ENCODE assay signal across 2 cellular contexts in genomic region chr17:39714234-39714633, GRCh38.
TF ChIP-seq lines count a peak whose summit lies in the region.

No MANE protein-coding gene starts in this region.

TF ChIP-seq in HepG2, 621 proteins besides CTCF, POLR2A, EP300 and RAD21:
- peak; percentile 86 for TF ChIP-seq ZNF629 (CRISPR knock-in tag; conservative IDR thresholded peaks at IDR 0.05)
- TF ChIP-seq, protein P1, sequence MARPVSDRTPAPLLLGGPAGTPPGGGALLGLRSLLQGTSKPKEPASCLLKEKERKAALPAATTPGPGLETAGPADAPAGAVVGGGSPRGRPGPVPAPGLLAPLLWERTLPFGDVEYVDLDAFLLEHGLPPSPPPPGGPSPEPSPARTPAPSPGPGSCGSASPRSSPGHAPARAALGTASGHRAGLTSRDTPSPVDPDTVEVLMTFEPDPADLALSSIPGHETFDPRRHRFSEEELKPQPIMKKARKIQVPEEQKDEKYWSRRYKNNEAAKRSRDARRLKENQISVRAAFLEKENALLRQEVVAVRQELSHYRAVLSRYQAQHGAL (CRISPR knock-in tag; IDR thresholded peaks at IDR 0.05; ENCODE audit: not compliant biosample characterization) = no peak
- TF ChIP-seq CC2D1A (CRISPR knock-in tag; IDR thresholded peaks at IDR 0.05) = no peak
- no peak for TF ChIP-seq ZNF569 (CRISPR knock-in tag; IDR thresholded peaks at IDR 0.05; ENCODE audit: borderline replicate concordance)
- TF ChIP-seq, protein P2, sequence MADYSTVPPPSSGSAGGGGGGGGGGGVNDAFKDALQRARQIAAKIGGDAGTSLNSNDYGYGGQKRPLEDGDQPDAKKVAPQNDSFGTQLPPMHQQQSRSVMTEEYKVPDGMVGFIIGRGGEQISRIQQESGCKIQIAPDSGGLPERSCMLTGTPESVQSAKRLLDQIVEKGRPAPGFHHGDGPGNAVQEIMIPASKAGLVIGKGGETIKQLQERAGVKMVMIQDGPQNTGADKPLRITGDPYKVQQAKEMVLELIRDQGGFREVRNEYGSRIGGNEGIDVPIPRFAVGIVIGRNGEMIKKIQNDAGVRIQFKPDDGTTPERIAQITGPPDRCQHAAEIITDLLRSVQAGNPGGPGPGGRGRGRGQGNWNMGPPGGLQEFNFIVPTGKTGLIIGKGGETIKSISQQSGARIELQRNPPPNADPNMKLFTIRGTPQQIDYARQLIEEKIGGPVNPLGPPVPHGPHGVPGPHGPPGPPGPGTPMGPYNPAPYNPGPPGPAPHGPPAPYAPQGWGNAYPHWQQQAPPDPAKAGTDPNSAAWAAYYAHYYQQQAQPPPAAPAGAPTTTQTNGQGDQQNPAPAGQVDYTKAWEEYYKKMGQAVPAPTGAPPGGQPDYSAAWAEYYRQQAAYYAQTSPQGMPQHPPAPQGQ (CRISPR knock-in tag; IDR thresholded peaks at IDR 0.05; ENCODE audit: borderline replicate concordance) = no peak

TF ChIP-seq in endothelial cell of umbilical vein, 7 proteins besides CTCF, POLR2A, EP300 and RAD21:
- no peak for TF ChIP-seq JUN (IDR thresholded peaks at IDR 0.05; ENCODE audit: borderline replicate concordance, insufficient read depth, insufficient read length, low read depth)
- TF ChIP-seq FOS (IDR thresholded peaks at IDR 0.05; ENCODE audit: borderline replicate concordance, insufficient read depth, low read length) = no peak
- TF ChIP-seq MAX (IDR thresholded peaks at IDR 0.05; ENCODE audit: insufficient read depth, insufficient read length) = no peak
- TF ChIP-seq MYC (IDR thresholded peaks at IDR 0.05; ENCODE audit: low read depth, low read length) = no peak
- no peak for TF ChIP-seq POLR2AphosphoS5 (IDR thresholded peaks at IDR 0.05; ENCODE audit: insufficient read depth, low read depth, low read length)
- no peak for TF ChIP-seq EZH2 (IDR thresholded peaks at IDR 0.05; ENCODE audit: borderline replicate concordance, low read depth, low read length, severe bottlenecking)
- TF ChIP-seq GATA2 (IDR thresholded peaks at IDR 0.05; ENCODE audit: insufficient read depth, insufficient read length, low read depth, low read length) = no peak
TF ChIP-seq in endothelial cell of umbilical vein: peak in this region for 0.
